Comparison of ENCODE assay signal across 8 cellular contexts in genomic region chr5:115625579-115626443, GRCh38.
DNase-seq lines count a peak whose midpoint lies in the region; ATAC-seq, FAIRE-seq and TF ChIP-seq lines count a peak whose summit lies in the region.

Gene TMED7, minus strand, starts transcription at chr5:115626036. Its CDS starts 244 bp downstream, at chr5:115625792.

- no peak for TF ChIP-seq CTCF in AG09309 (IDR thresholded peaks at IDR 0.05; ENCODE audit: control insufficient read depth, insufficient read depth, low read depth, low read length, missing control alignments)

- peak within 1 kb of the TSS; percentile 96 for H3K4me3 ChIP-seq in AG09309 (ENCODE audit: control insufficient read depth, low read depth, low read length)

- DNase-seq in AG09309 (ENCODE audit: low read depth) (peak; percentile 87), NCI-H446 (lab: John Stamatoyannopoulos, UW) (peak; percentile 95 to 98), cerebellar cortex (ENCODE audit: low spot score) (peak; percentile 98)
- DNase-seq in activated CD4-positive, CD25-positive, alpha-beta regulatory T cell treated with anti-CD3 and anti-CD28 coated beads, Interleukin-2, amount 50 U/mL, for 16 hours (ENCODE audit: low read depth, low spot score): peak; percentile 99
- DNase-seq in stimulated activated CD4-positive, alpha-beta T cell treated with anti-CD3 and anti-CD28 coated beads, Interleukin-12 subunit alpha, Interleukin-12 subunit beta, amount 100 ng/mL, for 4 hours: peak; percentile 100

- FAIRE-seq in islet of Langerhans (lab: Jason Lieb, UNC): peak; percentile 30

- ATAC-seq in GM19025 (IDR thresholded peaks at IDR 0.05; ENCODE audit: low read depth, unreplicated experiment) (peak; percentile 86), HG03342 (IDR thresholded peaks at IDR 0.05; ENCODE audit: unreplicated experiment) (peak; percentile 91)

Comparison
In these comparisons a context has a peak if more than half of its experiments do, and no peak if none do; other contexts are left out.
1. Peak in every context shown above with its lines: DNase-seq, ATAC-seq and H3K4me3 ChIP-seq.